Comparison of ENCODE assay signal across 12 cellular contexts in the genomic region with DNA sequence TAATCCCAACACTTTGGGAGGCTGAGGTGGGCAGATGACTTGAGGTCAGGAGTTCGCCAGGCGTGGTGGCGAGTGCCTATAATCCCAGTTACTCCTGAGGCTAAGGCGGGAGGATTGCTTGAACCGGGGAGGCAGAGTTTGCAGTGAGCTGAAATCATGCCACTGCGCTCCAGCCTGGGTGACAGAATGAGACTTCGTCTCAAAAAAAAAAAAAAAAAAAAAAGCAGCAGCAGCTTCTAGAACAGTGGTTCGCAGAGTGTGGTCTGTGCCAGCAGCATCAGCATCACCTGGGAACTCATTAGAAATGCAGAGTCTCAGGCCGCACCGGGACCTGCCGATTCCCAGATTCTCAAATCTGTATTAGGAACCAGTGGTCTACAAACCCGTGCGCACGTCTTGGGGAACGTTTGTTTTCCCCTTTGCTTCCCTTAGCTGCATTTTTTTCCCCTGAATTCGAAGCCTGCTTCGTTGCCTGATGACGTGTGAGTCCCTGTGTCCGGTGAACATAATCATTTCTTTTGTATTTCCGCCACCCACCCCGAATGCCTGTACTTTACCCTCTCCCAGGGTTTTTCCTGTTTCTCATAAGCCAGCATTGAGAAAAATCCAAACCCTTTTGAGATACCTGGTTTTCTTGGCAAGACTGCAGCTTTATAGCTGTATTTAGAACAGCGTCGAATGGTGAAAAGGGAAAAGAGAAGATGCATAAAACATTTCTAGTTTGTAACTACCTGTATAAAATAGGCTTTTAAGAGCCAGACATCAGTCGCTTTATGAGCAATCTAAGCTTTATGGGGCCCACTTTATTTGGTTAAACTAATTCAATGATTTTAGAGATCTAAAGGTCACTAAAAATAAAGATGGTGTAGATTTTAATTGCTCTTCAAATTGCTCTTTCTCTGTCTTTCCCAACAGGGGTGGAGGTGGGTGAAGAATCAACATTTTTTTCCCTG. TPM values are rescaled to one million over a fixed set of nuclear protein-coding genes. Genes with fewer than 3 reads are reported as not detected.
DNase-seq lines count a peak whose midpoint lies in the region; ATAC-seq, FAIRE-seq and TF ChIP-seq lines count a peak whose summit lies in the region.
"Had no signal": no experiment of that assay in that cellular context is flagged by ENCODE, and none has a peak within 500 bp of the region (broad histone marks: within the 10 kb centered on the region; RNA-seq: fewer than 3 reads in every experiment).

No MANE protein-coding gene starts in this region.

- WGBS in small intestine, 3 donors, result 20 to 60% (median 37%) methylated on average over 24 of the region's 24 CpGs

- DNase-seq in Peyer's patch (peak in 1 of 3 donors; percentile 64), mesothelial cell of epicardium (ENCODE audit: low spot score in 2 of 2, unreplicated experiment in 2 of 2) (no peak), small intestine (peak; percentile 85), GDM1 (lab: John Stamatoyannopoulos, UW) (no peak), GM19239 (ENCODE audit: insufficient read length, low spot score) (no peak)
- DNase-seq: activated T-cell treated with anti-CD3 and anti-CD28 coated beads, Interleukin-2, amount 50 U/mL, for 24 hours; erythroblast; KG1 had no signal

- H3K9me3 ChIP-seq in Peyer's patch, result no peaks in the 10 kb centered on the region
- H3K9me3 ChIP-seq in small intestine (ENCODE audit: control insufficient read depth, low read depth), result no peaks in the 10 kb centered on the region
- H3K9me3 ChIP-seq: suprapubic skin had no signal

- H3K9me3 Mint-ChIP-seq in mesothelial cell of epicardium, result no peaks in the 10 kb centered on the region
- H3K9me3 Mint-ChIP-seq: activated T-cell treated with anti-CD3 and anti-CD28 coated beads, Interleukin-2, amount 50 U/mL, for 24 hours had no signal

- H3K4me3 Mint-ChIP-seq in mesothelial cell of epicardium, result no peak overlapping the region
- H3K4me3 Mint-ChIP-seq: activated T-cell treated with anti-CD3 and anti-CD28 coated beads, Interleukin-2, amount 50 U/mL, for 24 hours had no signal

- H3K27me3 ChIP-seq in Peyer's patch (no peaks in the 10 kb centered on the region), small intestine (ENCODE audit: control insufficient read depth in 2 of 2, insufficient read depth in 2 of 2, low read length in 2 of 2) (no peaks in the 10 kb centered on the region)
- H3K27me3 ChIP-seq: suprapubic skin had no signal

- no peak for TF ChIP-seq CTCF in Peyer's patch (IDR thresholded peaks at IDR 0.05)
- TF ChIP-seq CTCF in mesothelial cell of epicardium (IDR thresholded peaks at IDR 0.05; ENCODE audit: unreplicated experiment), result no peak

- peaks cover 16% of the 10 kb centered on the region for H3K4me1 Mint-ChIP-seq in mesothelial cell of epicardium

- peak overlapping the region in 3 of 4 donors; percentile 54 to 94 (median 89) for H3K27ac ChIP-seq in Peyer's patch
- peak overlapping the region; percentile 80 for H3K27ac ChIP-seq in cingulate gyrus (ENCODE audit: low read depth, low read length)
- peak overlapping the region; percentile 77 to 90 for H3K27ac ChIP-seq in small intestine (ENCODE audit: low read depth in 1 of 2, low read length in 1 of 2)
- H3K27ac ChIP-seq: skin epidermis, suprapubic skin had no signal

- H3K4me3 ChIP-seq in Peyer's patch, result no peak overlapping the region
- no peak overlapping the region for H3K4me3 ChIP-seq in small intestine (ENCODE audit: low read depth in 1 of 2, low read length in 2 of 2)
- H3K4me3 ChIP-seq: skin epidermis, suprapubic skin had no signal

- TF ChIP-seq POLR2A in Peyer's patch (IDR thresholded peaks at IDR 0.05), result no peak

- H3K27me3 Mint-ChIP-seq in mesothelial cell of epicardium (ENCODE audit: low read depth), result no peaks in the 10 kb centered on the region
- H3K27me3 Mint-ChIP-seq: activated T-cell treated with anti-CD3 and anti-CD28 coated beads, Interleukin-2, amount 50 U/mL, for 24 hours had no signal

- peaks cover 0 to 59% (median 4%) of the 10 kb centered on the region in 4 donors for H3K4me1 ChIP-seq in Peyer's patch
- H3K4me1 ChIP-seq in small intestine (ENCODE audit: control insufficient read depth in 2 of 2, insufficient read depth in 1 of 2, low read depth in 1 of 2, low read length in 1 of 2), result peaks cover 10 to 16% of the 10 kb centered on the region in 2 donors

- peak overlapping the region; percentile 85 for H3K27ac Mint-ChIP-seq in mesothelial cell of epicardium
- H3K27ac Mint-ChIP-seq: activated T-cell treated with anti-CD3 and anti-CD28 coated beads, Interleukin-2, amount 50 U/mL, for 24 hours had no signal

- FAIRE-seq in small intestine (lab: Jason Lieb, UNC) (no peak), GM19239 (lab: Jason Lieb, UNC) (no peak)

- ATAC-seq in HG02884 (IDR thresholded peaks at IDR 0.05; ENCODE audit: unreplicated experiment), result no peak

- no peaks in the 10 kb centered on the region for H3K36me3 ChIP-seq in Peyer's patch
- no peaks in the 10 kb centered on the region for H3K36me3 ChIP-seq in small intestine (ENCODE audit: control insufficient read depth in 2 of 2, insufficient read depth in 2 of 2, low read length in 2 of 2)
- H3K36me3 ChIP-seq: suprapubic skin had no signal

- peaks cover 15% of the 10 kb centered on the region for H3K36me3 Mint-ChIP-seq in mesothelial cell of epicardium

RNA-seq across cellular contexts. Expression of a gene that starts 49.8 kb away (rescaled TPM):
- total RNA-seq in Peyer's patch (10 to 100 TPM in 3 of 4 donors, 1 to 10 TPM in 1; 8.2 to 14.9 (median 13.3) TPM), mesothelial cell of epicardium (35.6 to 38.5 TPM (median 36.9 TPM) in 3 replicates)
- 1 to 10 TPM; 4.3 to 8.7 (median 8.1) TPM for polyA plus RNA-seq in small intestine

RNA-seq across cellular contexts. Expression of a gene that starts 54.5 kb away (rescaled TPM):
- total RNA-seq in Peyer's patch, result 100 to 1,000 TPM in 1 of 4 donors, 10 to 100 TPM in 3; 11.2 to 117 (median 23.0) TPM
- total RNA-seq in mesothelial cell of epicardium, result 38.7 to 39.2 TPM (median 38.8 TPM) in 3 replicates
- 10 to 100 TPM in 1 of 3 donors, 1 to 10 TPM in 1, under 1 TPM in 1; 0.89 to 35.1 (median 7.3) TPM for polyA plus RNA-seq in small intestine
